Comparison of ENCODE assay signal across 23 cellular contexts in the genomic region with DNA sequence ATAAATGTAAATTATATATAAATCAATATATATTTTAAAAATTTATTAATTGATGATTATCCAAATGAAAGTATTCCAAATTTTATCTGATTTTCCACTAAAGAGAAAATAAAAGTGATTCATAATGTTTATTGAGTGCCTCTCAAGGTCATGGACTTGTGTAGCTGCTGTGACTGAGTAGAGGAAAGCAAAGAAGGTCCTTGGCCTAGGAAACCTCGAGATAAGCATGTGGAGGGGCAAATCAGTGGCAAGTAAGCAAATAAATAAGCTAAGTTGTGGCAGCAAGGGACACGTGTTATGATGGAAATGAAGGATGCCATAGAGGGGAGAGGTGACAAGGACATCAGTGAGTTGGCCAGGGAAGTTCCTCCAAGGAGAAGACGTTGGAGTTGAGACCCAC.
"Had no signal": no experiment of that assay in that cellular context is flagged by ENCODE, and none has a peak within 500 bp of the region (broad histone marks: within the 10 kb centered on the region; RNA-seq: fewer than 3 reads in every experiment).

No MANE protein-coding gene starts in this region.

- H3K27ac ChIP-seq: RWPE1, SJCRH30 had no signal

- H3K4me3 ChIP-seq: K562, SJCRH30 had no signal

- H3K9me3 ChIP-seq: SJCRH30 had no signal

- H3K4me3 Mint-ChIP-seq: IgD-negative memory B cell had no signal

- H3K4me1 Mint-ChIP-seq: IgD-negative memory B cell had no signal

- DNase-seq: MV-4-11, NCI-H1092, NCI-H1105 treated with DMSO at 0.1 percent for 48 hours, NCI-H1436, NCI-H187, NCI-H2029, NCI-H2081 treated with DMSO at 0.1 percent for 48 hours, NCI-H2171, NCI-H226, NCI-H446, NCI-H510A, NCI-H524 treated with DMSO at 0.1 percent for 48 hours, NCI-H69, NCI-H774, PC-3, SHP77, SJCRH30 had no signal

- ATAC-seq: HepG2, K562, Panc1, PC-3, SK-N-SH treated with all-trans-retinoic acid at 6 μM for 48 hours had no signal

- H3K36me3 Mint-ChIP-seq: IgD-negative memory B cell had no signal

- H3K4me1 ChIP-seq: SJCRH30 had no signal

- H3K36me3 ChIP-seq: SJCRH30 had no signal

- FAIRE-seq: HepG2, K562 had no signal

- H3K9me3 Mint-ChIP-seq: IgD-negative memory B cell had no signal
